15 cellular contexts compared by ENCODE assay signal in the genomic region with DNA sequence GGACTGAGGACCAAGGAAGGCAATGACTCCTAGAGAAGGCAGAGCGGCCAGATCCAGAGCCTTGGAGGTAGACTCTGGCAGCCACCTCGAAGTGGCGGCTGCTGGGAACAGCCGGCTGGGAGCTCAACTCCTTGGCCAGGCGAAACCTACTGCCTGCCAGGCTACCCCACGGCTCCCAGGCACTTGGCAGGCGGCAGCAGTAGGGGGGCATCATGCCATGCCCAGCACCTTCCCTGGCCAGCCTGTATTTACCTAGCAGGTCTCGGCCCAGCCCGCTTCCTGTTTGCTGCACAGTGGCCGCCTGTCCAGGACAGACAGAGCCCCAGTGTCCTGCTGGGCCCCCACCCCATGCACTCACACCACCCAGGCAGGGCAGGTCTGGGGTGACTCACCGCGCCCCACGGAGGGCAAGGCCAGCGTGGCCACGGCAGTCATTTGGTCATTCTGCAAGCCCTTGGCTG. TPM values are rescaled to one million over a fixed set of nuclear protein-coding genes. Genes with fewer than 3 reads are reported as not detected.
DNase-seq lines count a peak whose midpoint lies in the region; ATAC-seq, FAIRE-seq and TF ChIP-seq lines count a peak whose summit lies in the region.
"Had no signal": no experiment of that assay in that cellular context is flagged by ENCODE, and none has a peak within 500 bp of the region (broad histone marks: within the 10 kb centered on the region; RNA-seq: fewer than 3 reads in every experiment).

No MANE protein-coding gene starts in this region.

- TF ChIP-seq EP300 in HepG2 (IDR thresholded peaks at IDR 0.05; ENCODE audit: low read depth in 2 of 2, low read length in 2 of 2) (no peak), HepG2 (CRISPR knock-in tag; IDR thresholded peaks at IDR 0.05; ENCODE audit: borderline replicate concordance) (peak; percentile 66; the same call in 1 of the 2 replicates)

- TF ChIP-seq CTCF in bronchial epithelial cell (IDR thresholded peaks at IDR 0.05; ENCODE audit: insufficient read depth, low read length, severe bottlenecking) (no peak), HepG2 (CRISPR knock-in tag; IDR thresholded peaks at IDR 0.05) (peak; percentile 32), BE2C (IDR thresholded peaks at IDR 0.05; ENCODE audit: low read depth, low read length) (no peak)

- ATAC-seq in HepG2 (peak; percentile 88), HG03045 (IDR thresholded peaks at IDR 0.05; ENCODE audit: unreplicated experiment) (no peak)
- ATAC-seq in effector memory CD8-positive, alpha-beta T cell (replicated peaks): no peak
- ATAC-seq: K562 had no signal

- H4K20me1 ChIP-seq in HepG2 (ENCODE audit: insufficient read depth, low read length): no peaks in the 10 kb centered on the region

- FAIRE-seq in bronchial epithelial cell (lab: Jason Lieb, UNC) (no peak), HepG2 (lab: Jason Lieb, UNC) (no peak)
- FAIRE-seq: K562 had no signal

- H3K4me1 ChIP-seq in HepG2 (ENCODE audit: insufficient read depth, low read length) (peaks cover 74% of the 10 kb centered on the region), BE2C (no peaks in the 10 kb centered on the region)
- H3K4me1 ChIP-seq: colonic mucosa had no signal

- no peaks in the 10 kb centered on the region for H3K9me3 ChIP-seq in MG63
- no peaks in the 10 kb centered on the region for H3K9me3 ChIP-seq in HepG2 (ENCODE audit: low read length)
- H3K9me3 ChIP-seq in BE2C: no peaks in the 10 kb centered on the region
- H3K9me3 ChIP-seq: colonic mucosa had no signal

- H3K27me3 Mint-ChIP-seq in effector memory CD8-positive, alpha-beta T cell: peaks cover 26 to 55% of the 10 kb centered on the region in 2 donors

- H3K36me3 ChIP-seq in MG63: no peaks in the 10 kb centered on the region
- H3K36me3 ChIP-seq in bronchial epithelial cell (ENCODE audit: control insufficient read depth, insufficient read depth, low read length): no peaks in the 10 kb centered on the region
- H3K36me3 ChIP-seq in HepG2 (replicated peaks in 1 of 2; ENCODE audit: control insufficient read depth in 1 of 2, insufficient read depth in 2 of 2, low read length in 2 of 2): no peaks in the 10 kb centered on the region
- H3K36me3 ChIP-seq in BE2C: no peaks in the 10 kb centered on the region
- H3K36me3 ChIP-seq: colonic mucosa had no signal

- POLR2A ChIA-PET in HepG2 (lab: Yijun Ruan, JAX): no interaction called here

- H3K4me3 Mint-ChIP-seq in effector memory CD8-positive, alpha-beta T cell: no peak overlapping the region

- intact Hi-C loops in HepG2 (cut with micrococcal nuclease; ENCODE audit: unreplicated experiment): no loop called here

- BruUV-seq in HepG2 (replicated peaks; lab: Mats Ljungman, UMichigan): no TSS peak

- DNase-seq in Ammon's horn (ENCODE audit: low spot score): peak; percentile 18
- peak; percentile 88 for DNase-seq in MG63
- DNase-seq in bronchial epithelial cell (ENCODE audit: low read depth): peak; percentile 13
- peak; percentile 73 for DNase-seq in HepG2 (ENCODE audit: low spot score)
- no peak for DNase-seq in DMS153 treated with DMSO at 0.1 percent for 48 hours (lab: John Stamatoyannopoulos, UW; ENCODE audit: unreplicated experiment)
- DNase-seq in BE2C: no peak
- DNase-seq in effector memory CD8-positive, alpha-beta T cell: no peak
- DNase-seq: activated CD8-positive, alpha-beta memory T cell treated with anti-CD3 and anti-CD28 coated beads for 24 hours; activated naive CD4-positive, alpha-beta T cell treated with anti-CD3 and anti-CD28 coated beads, Interleukin-2, amount 50 U/mL, for 16 hours; colonic mucosa; foreskin melanocyte; HCEC 1CT; stimulated activated CD4-positive, alpha-beta T cell treated with anti-CD3 and anti-CD28 coated beads, Interleukin-15, amount 100 ng/mL, for 24 hours had no signal

- H3K4me1 Mint-ChIP-seq in effector memory CD8-positive, alpha-beta T cell (ENCODE audit: low read depth in 2 of 2): no peaks in the 10 kb centered on the region

- no peak overlapping the region for H2AFZ ChIP-seq in HepG2 (ENCODE audit: low read length)

- no peaks in the 10 kb centered on the region for H3K9me3 Mint-ChIP-seq in effector memory CD8-positive, alpha-beta T cell

- no peak for TF ChIP-seq POLR2A in HepG2 (IDR thresholded peaks at IDR 0.05; ENCODE audit: insufficient read depth in 1 of 2, low read depth in 2 of 2, low read length in 2 of 2)

- peak overlapping the region; percentile 31 for H3K27ac ChIP-seq in HepG2 (ENCODE audit: extremely low read length, insufficient read depth, low read length)
- H3K27ac ChIP-seq: colonic mucosa had no signal

- WGBS in HepG2 (ENCODE audit: low lambda C conversion rate): 33% methylated on average over 6 of the region's 15 CpGs

- no peaks in the 10 kb centered on the region for H3K27me3 ChIP-seq in MG63
- H3K27me3 ChIP-seq in bronchial epithelial cell (ENCODE audit: control insufficient read depth, insufficient read depth, low read length): no peaks in the 10 kb centered on the region
- H3K27me3 ChIP-seq in HepG2 (ENCODE audit: control insufficient read depth in 1 of 2, insufficient read depth in 2 of 2, low read length in 2 of 2): no peaks in the 10 kb centered on the region
- peaks cover 3% of the 10 kb centered on the region; the same call in 1 of the 2 replicates for H3K27me3 ChIP-seq in BE2C
- H3K27me3 ChIP-seq: colonic mucosa had no signal

- H3K4me3 ChIP-seq in MG63: no peak overlapping the region
- no peak overlapping the region for H3K4me3 ChIP-seq in bronchial epithelial cell (ENCODE audit: low read depth, low read length)
- H3K4me3 ChIP-seq in HepG2 (replicated peaks in 1 of 3; ENCODE audit: insufficient read depth in 1 of 3, low read depth in 2 of 3, low read length in 3 of 3): peak overlapping the region; percentile 23 to 48 (median 36); a peak in 5 of 6 replicates
- no peak overlapping the region for H3K4me3 ChIP-seq in BE2C (ENCODE audit: low read depth, low read length)
- H3K4me3 ChIP-seq: colonic mucosa, K562 had no signal

- no peak overlapping the region for H3K27ac Mint-ChIP-seq in effector memory CD8-positive, alpha-beta T cell

- no peak for TF ChIP-seq RAD21 in HepG2 (CRISPR knock-in tag; IDR thresholded peaks at IDR 0.05)

- peak overlapping the region; percentile 42; the same call in 1 of the 2 replicates for H3K9ac ChIP-seq in HepG2 (ENCODE audit: insufficient read depth, low read depth, low read length)

- CTCF ChIA-PET in HepG2 (lab: Yijun Ruan, JAX; ENCODE audit: low intra/inter-chr PET ratio, low total read pairs): no interaction called here

- in situ Hi-C loops in HepG2 (cut with HindIII; ENCODE audit: extremely low pct_ligation_motif_present, low pct_unique_long_range_greater_than_20kb): no loop called here

- H3K36me3 Mint-ChIP-seq in effector memory CD8-positive, alpha-beta T cell (ENCODE audit: insufficient read depth): no peaks in the 10 kb centered on the region

- H3K4me2 ChIP-seq in HepG2 (ENCODE audit: low read depth, low read length): peak overlapping the region; percentile 76

- H3K79me2 ChIP-seq in HepG2 (ENCODE audit: insufficient read depth, low read length): no peaks in the 10 kb centered on the region

RNA-seq across cellular contexts. Expression of a gene that starts 10.2 kb away (rescaled TPM):
- total RNA-seq in MG63 (2014; rRNA removed; shearing (Covaris generic); ENCODE audit: low replicate concordance): 0.20 and 1.1 TPM in 2 replicates
- total RNA-seq in bronchial epithelial cell: 0.51 and 0.53 TPM in 2 replicates
- 0.35 and 0.66 TPM in 2 replicates for total RNA-seq in HepG2 (2016; rRNA removed; fragmentation: Illumina TruSeq; extraction: Trizol)
- total RNA-seq in HepG2 (2016; cell fraction: cytosol; rRNA removed; fragmentation: Illumina TruSeq; extraction: Trizol; ENCODE audit: low read depth): 0.20 and 0.35 TPM in 2 replicates
- 0.45 and 0.93 TPM in 2 replicates for total RNA-seq in HepG2 (2016; cell fraction: insoluble cytoplasmic fraction; rRNA removed; fragmentation: Illumina TruSeq; extraction: Trizol)
- 0.83 and 1.0 TPM in 2 replicates for total RNA-seq in HepG2 (2016; cell fraction: membrane; rRNA removed; fragmentation: Illumina TruSeq; extraction: Trizol)
- total RNA-seq in HepG2 (2016; cell fraction: nucleus; rRNA removed; fragmentation: Illumina TruSeq; extraction: Trizol): 0.75 and 1.1 TPM in 2 replicates
- 4.7 and 5.6 TPM in 2 replicates for polyA plus RNA-seq in HepG2 (2011; rRNA removed)
- 3.1 and 4.5 TPM in 2 replicates for polyA plus RNA-seq in HepG2 (2011; cell fraction: cytosol; rRNA removed)
- polyA plus RNA-seq in HepG2 (2011; cell fraction: nucleus; rRNA removed): 7.9 and 11.8 TPM in 2 replicates
- polyA plus RNA-seq in HepG2 (2012): 0.68 and 1.3 TPM in 2 replicates
- polyA plus RNA-seq in HepG2 (2016; cell fraction: cytosol; fragmentation: Illumina TruSeq; extraction: Trizol; ENCODE audit: low read depth): 0.67 and 0.84 TPM in 2 replicates
- 0.52 and 0.71 TPM in 2 replicates for polyA plus RNA-seq in HepG2 (2016; cell fraction: insoluble cytoplasmic fraction; fragmentation: Illumina TruSeq; extraction: Trizol; ENCODE audit: low read depth)
- polyA plus RNA-seq in HepG2 (2016; cell fraction: membrane; fragmentation: Illumina TruSeq; extraction: Trizol; ENCODE audit: low read depth): 1.1 and 1.2 TPM in 2 replicates
- polyA plus RNA-seq in HepG2 (2016; cell fraction: nucleus; fragmentation: Illumina TruSeq; extraction: Trizol; ENCODE audit: insufficient read depth, low read depth): 2.0 and 2.5 TPM in 2 replicates
- polyA minus RNA-seq in HepG2 (2011; rRNA and poly(A)+ RNA removed; ENCODE audit: low replicate concordance): 13.9 TPM in 1 of 2 replicates, not detected in the other
- polyA minus RNA-seq in HepG2 (2011; cell fraction: cytosol; rRNA and poly(A)+ RNA removed): 3.2 and 3.3 TPM in 2 replicates
- polyA minus RNA-seq in HepG2 (2011; cell fraction: nucleus; rRNA and poly(A)+ RNA removed): 4.0 and 4.6 TPM in 2 replicates
- not detected for polyA plus RNA-seq in BE2C (2012; ENCODE audit: insufficient read depth, insufficient read length, low read depth)
- total RNA-seq: K562 had no signal

RNA-seq across cellular contexts. Expression of a gene that starts 57.4 kb away (rescaled TPM):
- total RNA-seq in MG63 (2014; rRNA removed; shearing (Covaris generic); ENCODE audit: low replicate concordance): 24.0 and 34.2 TPM in 2 replicates
- total RNA-seq in bronchial epithelial cell: 210 and 667 TPM in 2 replicates
- 12.9 and 13.0 TPM in 2 replicates for total RNA-seq in HepG2 (2016; rRNA removed; fragmentation: Illumina TruSeq; extraction: Trizol)
- total RNA-seq in HepG2 (2016; cell fraction: cytosol; rRNA removed; fragmentation: Illumina TruSeq; extraction: Trizol; ENCODE audit: low read depth): 14.4 and 15.2 TPM in 2 replicates
- 12.4 and 12.7 TPM in 2 replicates for total RNA-seq in HepG2 (2016; cell fraction: insoluble cytoplasmic fraction; rRNA removed; fragmentation: Illumina TruSeq; extraction: Trizol)
- total RNA-seq in HepG2 (2016; cell fraction: membrane; rRNA removed; fragmentation: Illumina TruSeq; extraction: Trizol): 34.8 and 35.0 TPM in 2 replicates
- total RNA-seq in HepG2 (2016; cell fraction: nucleus; rRNA removed; fragmentation: Illumina TruSeq; extraction: Trizol): 4.4 and 5.2 TPM in 2 replicates
- 10.7 and 11.5 TPM in 2 replicates for polyA plus RNA-seq in HepG2 (2011; rRNA removed)
- 10.9 and 11.5 TPM in 2 replicates for polyA plus RNA-seq in HepG2 (2011; cell fraction: cytosol; rRNA removed)
- polyA plus RNA-seq in HepG2 (2011; cell fraction: nucleus; rRNA removed): 3.4 and 4.3 TPM in 2 replicates
- polyA plus RNA-seq in HepG2 (2012): 12.3 and 13.7 TPM in 2 replicates
- polyA plus RNA-seq in HepG2 (2016; cell fraction: cytosol; fragmentation: Illumina TruSeq; extraction: Trizol; ENCODE audit: low read depth): 20.7 and 21.8 TPM in 2 replicates
- 17.9 TPM in 2 replicates for polyA plus RNA-seq in HepG2 (2016; cell fraction: insoluble cytoplasmic fraction; fragmentation: Illumina TruSeq; extraction: Trizol; ENCODE audit: low read depth)
- 36.8 and 38.1 TPM in 2 replicates for polyA plus RNA-seq in HepG2 (2016; cell fraction: membrane; fragmentation: Illumina TruSeq; extraction: Trizol; ENCODE audit: low read depth)
- 10.2 and 10.4 TPM in 2 replicates for polyA plus RNA-seq in HepG2 (2016; cell fraction: nucleus; fragmentation: Illumina TruSeq; extraction: Trizol; ENCODE audit: insufficient read depth, low read depth)
- polyA minus RNA-seq in HepG2 (2011; rRNA and poly(A)+ RNA removed; ENCODE audit: low replicate concordance): 25.4 and 50.4 TPM in 2 replicates
- 16.7 and 19.5 TPM in 2 replicates for polyA minus RNA-seq in HepG2 (2011; cell fraction: cytosol; rRNA and poly(A)+ RNA removed)
- polyA minus RNA-seq in HepG2 (2011; cell fraction: nucleus; rRNA and poly(A)+ RNA removed): 2.4 and 3.9 TPM in 2 replicates
- polyA plus RNA-seq in BE2C (2012; ENCODE audit: insufficient read depth, insufficient read length, low read depth): 29.7 TPM

Comparison
In these comparisons a context has a peak if more than half of its experiments do, and no peak if none do; other contexts are left out.
1. DNase-seq: peak in Ammon's horn (single experiment), MG63 (single experiment), bronchial epithelial cell (single experiment) and HepG2 (single experiment); none in DMS153 treated with DMSO at 0.1 percent for 48 hours (single experiment), BE2C (single experiment) and effector memory CD8-positive, alpha-beta T cell (0 of 3).
2. H3K4me3 ChIP-seq: peak in HepG2 (3 of 3); none in MG63 (single experiment), bronchial epithelial cell (single experiment) and BE2C (single experiment).